In the genomic region with DNA sequence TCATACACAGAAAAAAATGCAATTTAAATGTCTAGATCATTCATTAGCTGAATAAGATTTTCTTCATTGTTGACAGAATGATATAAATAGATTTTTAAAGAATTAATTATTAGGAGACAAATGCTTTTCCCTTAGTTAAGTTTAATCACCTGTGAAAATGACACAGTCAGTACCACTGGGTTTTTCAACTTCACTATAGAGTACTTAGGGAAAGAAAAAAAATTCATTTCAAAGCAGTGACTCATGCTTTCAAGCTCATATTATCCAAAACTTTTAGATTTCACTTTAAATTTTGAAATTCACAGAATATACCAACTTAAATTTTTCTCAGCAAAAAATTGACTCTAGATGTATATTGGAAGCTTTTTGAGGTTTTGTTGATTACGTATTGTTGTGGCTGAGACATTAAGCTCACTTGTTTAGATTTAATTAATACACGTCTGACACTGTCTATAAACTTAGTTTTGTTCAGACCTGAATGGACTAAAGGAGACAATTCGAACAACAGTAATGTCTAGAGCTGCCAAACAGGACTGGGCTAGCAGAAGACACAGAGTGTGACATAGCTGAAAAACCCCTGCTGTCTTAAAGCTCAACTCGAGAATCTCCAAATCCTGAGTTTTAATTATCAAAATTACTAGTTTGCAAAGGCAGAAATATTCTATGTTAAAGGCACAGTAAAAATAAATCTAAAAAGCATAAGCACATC, we compare ENCODE assay signal across 32 cellular contexts. TPM values are rescaled to one million over a fixed set of nuclear protein-coding genes. Genes with fewer than 3 reads are reported as not detected.
A peak's percentile ranks its signal among the peaks of the same experiment; 100 is the strongest.
DNase-seq lines count a peak whose midpoint lies in the region; ATAC-seq and TF ChIP-seq lines count a peak whose summit lies in the region.
"Had no signal": no experiment of that assay in that cellular context is flagged by ENCODE, and none has a peak within 500 bp of the region (broad histone marks: within the 10 kb centered on the region; RNA-seq: fewer than 3 reads in every experiment).

No MANE protein-coding gene starts in this region.

- peak overlapping the region; percentile 50 to 81 (median 69) for H3K4me3 Mint-ChIP-seq in nephron
- H3K4me3 Mint-ChIP-seq in endodermal cell = no peak overlapping the region
- no peak overlapping the region for H3K4me3 Mint-ChIP-seq in Calu3 (ENCODE audit: low read depth, unreplicated experiment)
- H3K4me3 Mint-ChIP-seq: activated CD8-positive, alpha-beta T cell treated with anti-CD3 and anti-CD28 coated beads, Interleukin-2, amount 10 ng/mL, durations not matched to agents 7 days and 5 days; natural killer cell; T-cell had no signal

- H3K9me3 Mint-ChIP-seq in nephron (no peaks in the 10 kb centered on the region), endodermal cell (no peaks in the 10 kb centered on the region), Calu3 (ENCODE audit: low read depth, unreplicated experiment) (no peaks in the 10 kb centered on the region)

- CTCF ChIA-PET in Calu3 (lab: Charles Lee) = no interaction called here

- no peaks in the 10 kb centered on the region for H3K9me3 ChIP-seq in endodermal cell (ENCODE audit: control insufficient read depth, low read length)
- H3K9me3 ChIP-seq: left lung, MG63, pancreas, Peyer's patch, right lobe of liver, thoracic aorta had no signal

- H3K27me3 ChIP-seq in dorsolateral prefrontal cortex = no peaks in the 10 kb centered on the region
- no peaks in the 10 kb centered on the region for H3K27me3 ChIP-seq in endodermal cell (ENCODE audit: control insufficient read depth, insufficient read depth, low read length, poor library complexity, severe bottlenecking)
- H3K27me3 ChIP-seq: brain microvascular endothelial cell, left lung, MG63, Peyer's patch, right lobe of liver had no signal

- 49 to 67% methylated on average over 1 to 3 of the region's 4 CpGs for WGBS in endodermal cell (ENCODE audit: insufficient coverage in 1 of 2, insufficient read length in 1 of 2), 2 experiments

- H3K4me1 Mint-ChIP-seq in nephron (no peaks in the 10 kb centered on the region), endodermal cell (peaks cover 11% of the 10 kb centered on the region), Calu3 (ENCODE audit: low read depth, unreplicated experiment) (peaks cover 4% of the 10 kb centered on the region)
- H3K4me1 Mint-ChIP-seq: natural killer cell, T-cell had no signal

- no peaks in the 10 kb centered on the region for H3K27me3 Mint-ChIP-seq in nephron (ENCODE audit: low read depth)
- no peaks in the 10 kb centered on the region for H3K27me3 Mint-ChIP-seq in endodermal cell (ENCODE audit: insufficient read depth)
- H3K27me3 Mint-ChIP-seq in Calu3 (ENCODE audit: unreplicated experiment) = no peaks in the 10 kb centered on the region
- H3K27me3 Mint-ChIP-seq: T-cell had no signal

- no peaks in the 10 kb centered on the region for H3K4me1 ChIP-seq in endodermal cell (ENCODE audit: control insufficient read depth, insufficient read depth, low read length)
- H3K4me1 ChIP-seq: left lung, pancreas, Peyer's patch, right lobe of liver had no signal

- no peaks in the 10 kb centered on the region for H3K36me3 Mint-ChIP-seq in nephron (ENCODE audit: low read depth)
- H3K36me3 Mint-ChIP-seq in endodermal cell (ENCODE audit: low read depth) = no peaks in the 10 kb centered on the region
- no peaks in the 10 kb centered on the region for H3K36me3 Mint-ChIP-seq in Calu3 (ENCODE audit: insufficient read depth, unreplicated experiment)
- H3K36me3 Mint-ChIP-seq: natural killer cell, T-cell had no signal

- BruUV-seq in Calu3 (replicated peaks; lab: Mats Ljungman, UMichigan) = no TSS peak

- H3K4me3 ChIP-seq in dorsolateral prefrontal cortex (peak overlapping the region in 47 of 59 donors; percentile 1 to 53 (median 28)), endodermal cell (ENCODE audit: low read length) (no peak overlapping the region)
- H3K4me3 ChIP-seq: left lung, MG63, pancreas, Peyer's patch, right lobe of liver, thoracic aorta had no signal

- H3K27ac Mint-ChIP-seq in nephron (peak overlapping the region in 1 of 3 experiments; percentile 56), endodermal cell (no peak overlapping the region), Calu3 (ENCODE audit: unreplicated experiment) (no peak overlapping the region)
- H3K27ac Mint-ChIP-seq: activated CD8-positive, alpha-beta T cell treated with anti-CD3 and anti-CD28 coated beads, Interleukin-2, amount 10 ng/mL, durations not matched to agents 7 days and 5 days; natural killer cell; T-cell had no signal

- DNase-seq in NCI-H748 (lab: John Stamatoyannopoulos, UW; ENCODE audit: unreplicated experiment) (peak; percentile 14), NCI-H748 treated with DMSO at 0.1 percent for 48 hours (lab: John Stamatoyannopoulos, UW) (no peak), NCI-H1105 treated with DMSO at 0.1 percent for 48 hours (lab: John Stamatoyannopoulos, UW) (peak; percentile 21), dorsolateral prefrontal cortex (no peak), endodermal cell (no peak), Calu3 (no peak)
- DNase-seq: ACHN; activated CD4-positive, alpha-beta T cell treated with anti-CD3 and anti-CD28 coated beads for 1 hour; activated CD8-positive, alpha-beta T cell treated with anti-CD3 and anti-CD28 coated beads, Interleukin-2, amount 10 ng/mL, durations not matched to agents 7 days and 5 days; activated effector memory CD4-positive, alpha-beta T cell treated with anti-CD3 and anti-CD28 coated beads, Interleukin-2, amount 50 U/mL, for 16 hours; activated T-cell treated with anti-CD3 and anti-CD28 coated beads for 4 hours; brain microvascular endothelial cell; DMS79; KBM-7; left lung; MG63; midbrain; natural killer cell; NCI-H1694 treated with DMSO at 0.1 percent for 48 hours; NCI-H226; pancreas; Peyer's patch; right lobe of liver; SIG-M5; stimulated activated CD4-positive, alpha-beta T cell treated with anti-CD3 and anti-CD28 coated beads, Interleukin-4, amount 100 ng/mL, for 4 hours; stimulated activated naive CD4-positive, alpha-beta T cell treated with Interleukin-2 at 50 U/mL for 16 hours; T-cell had no signal

- intact Hi-C loops in dorsolateral prefrontal cortex (cut with DNase I) = no loop called here
- intact Hi-C loops in Calu3 (cut with micrococcal nuclease; ENCODE audit: unreplicated experiment) = loop anchor here (5.0 kb wide), 3 partner anchors 297 to 1743 kb away; no protein-coding TSS in a partner anchor

- peak overlapping the region in 1 of 59 donors; percentile 7 for H3K27ac ChIP-seq in dorsolateral prefrontal cortex
- H3K27ac ChIP-seq in endodermal cell (ENCODE audit: low read depth, low read length) = no peak overlapping the region
- H3K27ac ChIP-seq: brain microvascular endothelial cell, left lung, pancreas, Peyer's patch, right lobe of liver, thoracic aorta had no signal

- H3K9ac ChIP-seq in endodermal cell (ENCODE audit: extremely low read depth, low read length, poor library complexity, severe bottlenecking) = no peak overlapping the region

- no peaks in the 10 kb centered on the region for H3K36me3 ChIP-seq in endodermal cell (ENCODE audit: control insufficient read depth, insufficient read depth, low read length)
- H3K36me3 ChIP-seq: brain microvascular endothelial cell, left lung, MG63, pancreas, Peyer's patch, right lobe of liver, thoracic aorta had no signal

- TF ChIP-seq CTCF in dorsolateral prefrontal cortex (IDR thresholded peaks at IDR 0.05 in 54 of 56, conservative IDR thresholded peaks at IDR 0.05 in 2 of 56; ENCODE audit: low read depth in 1 of 56, partially characterized antibody in 56 of 56) (no peak), nephron (IDR thresholded peaks at IDR 0.05; ENCODE audit: unreplicated experiment in 3 of 3) (no peak), endodermal cell (conservative IDR thresholded peaks at IDR 0.05) (no peak), Calu3 (IDR thresholded peaks at IDR 0.05; ENCODE audit: unreplicated experiment) (no peak)

- no peak for ATAC-seq in GM21619 (IDR thresholded peaks at IDR 0.05; ENCODE audit: unreplicated experiment)
- ATAC-seq: activated CD8-positive, alpha-beta T cell treated with anti-CD3 and anti-CD28 coated beads, Interleukin-2, amount 10 ng/mL, durations not matched to agents 7 days and 5 days; left lung; natural killer cell; pancreas; right lobe of liver; T-cell had no signal

RNA-seq across cellular contexts. Expression of a gene that starts 1.6 kb away (rescaled TPM):
- total RNA-seq in dorsolateral prefrontal cortex (10 to 100 TPM in 117 of 120 experiments, 1 to 10 TPM in 3; 9.2 to 30.2 (median 19.0) TPM), endodermal cell (1 to 10 TPM in 1 of 2 donors, under 1 TPM in 1; 0.11 to 1.8 TPM), Calu3 (2022) (not detected in 2 replicates)
- 1.6 TPM for polyA plus RNA-seq in endodermal cell (2013, experiment 1 of 2)
- polyA plus RNA-seq in endodermal cell (2013, experiment 2 of 2) = 0.41 TPM
- total RNA-seq: activated CD8-positive, alpha-beta T cell treated with anti-CD3 and anti-CD28 coated beads, Interleukin-2, amount 10 ng/mL, durations not matched to agents 7 days and 5 days; HT-29; natural killer cell; T-cell had no signal
- polyA plus RNA-seq: BJ had no signal

Comparison
In these comparisons a context has a peak if more than half of its experiments do, and no peak if none do; other contexts are left out.
1. DNase-seq: peak in NCI-H748 (single experiment) and NCI-H1105 treated with DMSO at 0.1 percent for 48 hours (single experiment); none in NCI-H748 treated with DMSO at 0.1 percent for 48 hours (single experiment), dorsolateral prefrontal cortex (0 of 10), endodermal cell (single experiment) and Calu3 (single experiment).
2. H3K4me3 Mint-ChIP-seq: peak in nephron (3 of 3); none in endodermal cell (single experiment) and Calu3 (single experiment).